In genomic region chr20:54103067-54103761, GRCh38 we compare ENCODE assay signal across 8 cellular contexts. TPM values are rescaled to one million over a fixed set of nuclear protein-coding genes. Genes with fewer than 3 reads are reported as not detected.
DNase-seq lines count a peak whose midpoint lies in the region; ATAC-seq and TF ChIP-seq lines count a peak whose summit lies in the region.

No MANE protein-coding gene starts in this region.

- H3K9ac ChIP-seq in neural progenitor cell: no peak overlapping the region

- H3K9me3 Mint-ChIP-seq in neural progenitor cell: no peaks in the 10 kb centered on the region

- no peaks in the 10 kb centered on the region for H3K36me3 Mint-ChIP-seq in neural progenitor cell

- no peaks in the 10 kb centered on the region for H3K9me3 ChIP-seq in neural progenitor cell (ENCODE audit: low read depth)

- H3K4me2 ChIP-seq in neural progenitor cell: no peak overlapping the region

- H3K27ac ChIP-seq in neural progenitor cell: no peak overlapping the region

- no peaks in the 10 kb centered on the region for H3F3A ChIP-seq in neural progenitor cell (ENCODE audit: low read depth)

- H3K27me3 ChIP-seq in neural progenitor cell: no peaks in the 10 kb centered on the region

- DNase-seq in Ammon's horn (ENCODE audit: low spot score) (peak; percentile 44), NOMO-1 (lab: John Stamatoyannopoulos, UW; ENCODE audit: unreplicated experiment in 2 of 2) (peak; percentile 57 to 73), fibroblast of gingiva (ENCODE audit: low read depth) (peak; percentile 60), neural progenitor cell (ENCODE audit: low spot score) (peak; percentile 82), superior temporal gyrus (ENCODE audit: extremely low spot score) (peak; percentile 67)
- peak; percentile 94 for DNase-seq in activated CD8-positive, alpha-beta memory T cell treated with anti-CD3 and anti-CD28 coated beads, Interleukin-2, amount 50 U/mL, for 48 hours

- no peaks in the 10 kb centered on the region for H3K4me1 ChIP-seq in neural progenitor cell

- no peaks in the 10 kb centered on the region for H3K4me1 Mint-ChIP-seq in neural progenitor cell

- H4K20me1 ChIP-seq in neural progenitor cell (ENCODE audit: low read depth): no peaks in the 10 kb centered on the region

- peak; percentile 78 for ATAC-seq in GM18858 (IDR thresholded peaks at IDR 0.05; ENCODE audit: unreplicated experiment)
- peak; percentile 86 for ATAC-seq in HG03066 (IDR thresholded peaks at IDR 0.05; ENCODE audit: low read depth, unreplicated experiment)

- TF ChIP-seq CTCF in neural progenitor cell (IDR thresholded peaks at IDR 0.05): peak; percentile 86

- no peaks in the 10 kb centered on the region for H3K79me2 ChIP-seq in neural progenitor cell (ENCODE audit: low read depth)

- peaks cover 4% of the 10 kb centered on the region for H3K27me3 Mint-ChIP-seq in neural progenitor cell (ENCODE audit: insufficient read depth, low read depth)

- no peak overlapping the region for H3K4me3 Mint-ChIP-seq in neural progenitor cell

- no peak overlapping the region for H3K4me3 ChIP-seq in neural progenitor cell

- H3K36me3 ChIP-seq in neural progenitor cell: no peaks in the 10 kb centered on the region

- no peak overlapping the region for H3K27ac Mint-ChIP-seq in neural progenitor cell

- H2AFZ ChIP-seq in neural progenitor cell (replicated peaks): no peak overlapping the region

RNA-seq across cellular contexts. Expression of gene BCAS1, which starts 32.8 kb away (rescaled TPM):
- not detected in 2 replicates for total RNA-seq in neural progenitor cell (ENCODE audit: low replicate concordance)

Comparison
In these comparisons a context has a peak if more than half of its experiments do, and no peak if none do; other contexts are left out.
1. DNase-seq: peak in every context shown above with its lines; median percentile 94 in activated CD8-positive, alpha-beta memory T cell treated with anti-CD3 and anti-CD28 coated beads, Interleukin-2, amount 50 U/mL, for 48 hours; 82 in neural progenitor cell; 67 in superior temporal gyrus; 65 in NOMO-1; 60 in fibroblast of gingiva; 44 in Ammon's horn.